1 cellular context compared by ENCODE assay signal in the genomic region with DNA sequence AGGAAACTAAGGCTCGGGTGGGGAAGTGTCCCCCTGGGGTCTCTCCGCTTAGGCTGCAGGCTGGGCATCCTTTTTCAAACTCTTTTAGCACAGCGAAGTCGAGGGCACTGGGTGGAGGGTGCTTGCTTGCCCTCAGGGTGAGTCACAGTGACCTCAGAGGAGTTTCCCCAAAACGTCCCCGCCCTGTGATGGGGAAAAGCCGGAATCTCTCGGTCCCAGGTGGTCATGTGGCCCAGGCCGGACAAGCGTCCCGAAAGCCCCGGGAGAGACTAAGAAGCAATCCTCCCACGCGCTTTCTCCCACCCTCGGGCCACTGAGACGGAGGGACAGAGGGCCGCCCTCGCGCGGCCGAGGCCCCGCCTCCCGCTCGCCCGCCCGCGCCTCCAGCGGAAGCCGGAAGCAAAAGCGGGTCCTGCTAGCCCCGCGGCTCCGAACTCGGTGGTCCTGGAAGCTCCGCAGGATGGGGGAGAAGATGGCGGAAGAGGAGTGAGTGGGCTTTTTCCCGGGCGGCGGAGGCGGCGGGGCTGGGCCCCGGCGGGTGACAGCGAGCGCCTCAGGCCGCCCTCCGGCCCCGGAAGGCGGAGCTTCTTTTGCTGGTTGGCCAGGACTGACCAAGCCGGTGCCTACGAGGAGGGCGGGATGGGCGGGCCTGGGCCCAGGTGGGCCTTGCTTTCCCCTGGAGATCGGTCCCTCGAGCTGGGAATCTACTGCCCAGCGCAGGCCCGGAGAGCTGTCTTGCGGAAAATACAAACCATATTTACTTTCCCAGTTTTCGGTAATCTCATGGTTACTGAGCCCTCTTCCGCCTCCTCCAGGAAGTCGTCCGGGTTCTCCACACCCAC.
TF ChIP-seq lines count a peak whose summit lies in the region.

A gene with protein sequence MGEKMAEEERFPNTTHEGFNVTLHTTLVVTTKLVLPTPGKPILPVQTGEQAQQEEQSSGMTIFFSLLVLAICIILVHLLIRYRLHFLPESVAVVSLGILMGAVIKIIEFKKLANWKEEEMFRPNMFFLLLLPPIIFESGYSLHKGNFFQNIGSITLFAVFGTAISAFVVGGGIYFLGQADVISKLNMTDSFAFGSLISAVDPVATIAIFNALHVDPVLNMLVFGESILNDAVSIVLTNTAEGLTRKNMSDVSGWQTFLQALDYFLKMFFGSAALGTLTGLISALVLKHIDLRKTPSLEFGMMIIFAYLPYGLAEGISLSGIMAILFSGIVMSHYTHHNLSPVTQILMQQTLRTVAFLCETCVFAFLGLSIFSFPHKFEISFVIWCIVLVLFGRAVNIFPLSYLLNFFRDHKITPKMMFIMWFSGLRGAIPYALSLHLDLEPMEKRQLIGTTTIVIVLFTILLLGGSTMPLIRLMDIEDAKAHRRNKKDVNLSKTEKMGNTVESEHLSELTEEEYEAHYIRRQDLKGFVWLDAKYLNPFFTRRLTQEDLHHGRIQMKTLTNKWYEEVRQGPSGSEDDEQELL (plus strand): TSS at position 366 of the 842 bp plus-strand sequence. CDS start 95 bp downstream, at position 461.

TF ChIP-seq in HepG2, 621 proteins besides CTCF, POLR2A, EP300 and RAD21 (continued from another document and continues in another):
- TF ChIP-seq, protein P1, sequence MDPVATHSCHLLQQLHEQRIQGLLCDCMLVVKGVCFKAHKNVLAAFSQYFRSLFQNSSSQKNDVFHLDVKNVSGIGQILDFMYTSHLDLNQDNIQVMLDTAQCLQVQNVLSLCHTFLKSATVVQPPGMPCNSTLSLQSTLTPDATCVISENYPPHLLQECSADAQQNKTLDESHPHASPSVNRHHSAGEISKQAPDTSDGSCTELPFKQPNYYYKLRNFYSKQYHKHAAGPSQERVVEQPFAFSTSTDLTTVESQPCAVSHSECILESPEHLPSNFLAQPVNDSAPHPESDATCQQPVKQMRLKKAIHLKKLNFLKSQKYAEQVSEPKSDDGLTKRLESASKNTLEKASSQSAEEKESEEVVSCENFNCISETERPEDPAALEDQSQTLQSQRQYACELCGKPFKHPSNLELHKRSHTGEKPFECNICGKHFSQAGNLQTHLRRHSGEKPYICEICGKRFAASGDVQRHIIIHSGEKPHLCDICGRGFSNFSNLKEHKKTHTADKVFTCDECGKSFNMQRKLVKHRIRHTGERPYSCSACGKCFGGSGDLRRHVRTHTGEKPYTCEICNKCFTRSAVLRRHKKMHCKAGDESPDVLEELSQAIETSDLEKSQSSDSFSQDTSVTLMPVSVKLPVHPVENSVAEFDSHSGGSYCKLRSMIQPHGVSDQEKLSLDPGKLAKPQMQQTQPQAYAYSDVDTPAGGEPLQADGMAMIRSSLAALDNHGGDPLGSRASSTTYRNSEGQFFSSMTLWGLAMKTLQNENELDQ (CRISPR knock-in tag; IDR thresholded peaks at IDR 0.05; ENCODE audit: borderline replicate concordance): peak; percentile 24; the same call in 1 of the 2 replicates
- no peak for TF ChIP-seq ADNP (CRISPR knock-in tag; IDR thresholded peaks at IDR 0.05)
- peak; percentile 64 for TF ChIP-seq TEAD3 (CRISPR knock-in tag; optimal IDR thresholded peaks at IDR 0.05; ENCODE audit: borderline replicate concordance)
- TF ChIP-seq ATF7-NPFF (CRISPR knock-in tag; IDR thresholded peaks at IDR 0.05; ENCODE audit: low read depth): peak; percentile 80
- TF ChIP-seq, protein P2, sequence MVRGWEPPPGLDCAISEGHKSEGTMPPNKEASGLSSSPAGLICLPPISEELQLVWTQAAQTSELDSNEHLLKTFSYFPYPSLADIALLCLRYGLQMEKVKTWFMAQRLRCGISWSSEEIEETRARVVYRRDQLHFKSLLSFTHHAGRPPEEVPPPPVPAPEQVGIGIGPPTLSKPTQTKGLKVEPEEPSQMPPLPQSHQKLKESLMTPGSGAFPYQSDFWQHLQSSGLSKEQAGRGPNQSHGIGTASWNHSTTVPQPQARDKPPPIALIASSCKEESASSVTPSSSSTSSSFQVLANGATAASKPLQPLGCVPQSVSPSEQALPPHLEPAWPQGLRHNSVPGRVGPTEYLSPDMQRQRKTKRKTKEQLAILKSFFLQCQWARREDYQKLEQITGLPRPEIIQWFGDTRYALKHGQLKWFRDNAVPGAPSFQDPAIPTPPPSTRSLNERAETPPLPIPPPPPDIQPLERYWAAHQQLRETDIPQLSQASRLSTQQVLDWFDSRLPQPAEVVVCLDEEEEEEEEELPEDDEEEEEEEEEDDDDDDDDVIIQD (CRISPR knock-in tag; IDR thresholded peaks at IDR 0.05; ENCODE audit: low read depth): peak; percentile 65; the same call in 1 of the 2 replicates
- TF ChIP-seq KAT7 (CRISPR knock-in tag; IDR thresholded peaks at IDR 0.05; ENCODE audit: borderline replicate concordance): peak; percentile 70; the same call in 1 of the 2 replicates
- TF ChIP-seq ZNF317 (CRISPR knock-in tag; IDR thresholded peaks at IDR 0.05): no peak
- TF ChIP-seq, protein P3, sequence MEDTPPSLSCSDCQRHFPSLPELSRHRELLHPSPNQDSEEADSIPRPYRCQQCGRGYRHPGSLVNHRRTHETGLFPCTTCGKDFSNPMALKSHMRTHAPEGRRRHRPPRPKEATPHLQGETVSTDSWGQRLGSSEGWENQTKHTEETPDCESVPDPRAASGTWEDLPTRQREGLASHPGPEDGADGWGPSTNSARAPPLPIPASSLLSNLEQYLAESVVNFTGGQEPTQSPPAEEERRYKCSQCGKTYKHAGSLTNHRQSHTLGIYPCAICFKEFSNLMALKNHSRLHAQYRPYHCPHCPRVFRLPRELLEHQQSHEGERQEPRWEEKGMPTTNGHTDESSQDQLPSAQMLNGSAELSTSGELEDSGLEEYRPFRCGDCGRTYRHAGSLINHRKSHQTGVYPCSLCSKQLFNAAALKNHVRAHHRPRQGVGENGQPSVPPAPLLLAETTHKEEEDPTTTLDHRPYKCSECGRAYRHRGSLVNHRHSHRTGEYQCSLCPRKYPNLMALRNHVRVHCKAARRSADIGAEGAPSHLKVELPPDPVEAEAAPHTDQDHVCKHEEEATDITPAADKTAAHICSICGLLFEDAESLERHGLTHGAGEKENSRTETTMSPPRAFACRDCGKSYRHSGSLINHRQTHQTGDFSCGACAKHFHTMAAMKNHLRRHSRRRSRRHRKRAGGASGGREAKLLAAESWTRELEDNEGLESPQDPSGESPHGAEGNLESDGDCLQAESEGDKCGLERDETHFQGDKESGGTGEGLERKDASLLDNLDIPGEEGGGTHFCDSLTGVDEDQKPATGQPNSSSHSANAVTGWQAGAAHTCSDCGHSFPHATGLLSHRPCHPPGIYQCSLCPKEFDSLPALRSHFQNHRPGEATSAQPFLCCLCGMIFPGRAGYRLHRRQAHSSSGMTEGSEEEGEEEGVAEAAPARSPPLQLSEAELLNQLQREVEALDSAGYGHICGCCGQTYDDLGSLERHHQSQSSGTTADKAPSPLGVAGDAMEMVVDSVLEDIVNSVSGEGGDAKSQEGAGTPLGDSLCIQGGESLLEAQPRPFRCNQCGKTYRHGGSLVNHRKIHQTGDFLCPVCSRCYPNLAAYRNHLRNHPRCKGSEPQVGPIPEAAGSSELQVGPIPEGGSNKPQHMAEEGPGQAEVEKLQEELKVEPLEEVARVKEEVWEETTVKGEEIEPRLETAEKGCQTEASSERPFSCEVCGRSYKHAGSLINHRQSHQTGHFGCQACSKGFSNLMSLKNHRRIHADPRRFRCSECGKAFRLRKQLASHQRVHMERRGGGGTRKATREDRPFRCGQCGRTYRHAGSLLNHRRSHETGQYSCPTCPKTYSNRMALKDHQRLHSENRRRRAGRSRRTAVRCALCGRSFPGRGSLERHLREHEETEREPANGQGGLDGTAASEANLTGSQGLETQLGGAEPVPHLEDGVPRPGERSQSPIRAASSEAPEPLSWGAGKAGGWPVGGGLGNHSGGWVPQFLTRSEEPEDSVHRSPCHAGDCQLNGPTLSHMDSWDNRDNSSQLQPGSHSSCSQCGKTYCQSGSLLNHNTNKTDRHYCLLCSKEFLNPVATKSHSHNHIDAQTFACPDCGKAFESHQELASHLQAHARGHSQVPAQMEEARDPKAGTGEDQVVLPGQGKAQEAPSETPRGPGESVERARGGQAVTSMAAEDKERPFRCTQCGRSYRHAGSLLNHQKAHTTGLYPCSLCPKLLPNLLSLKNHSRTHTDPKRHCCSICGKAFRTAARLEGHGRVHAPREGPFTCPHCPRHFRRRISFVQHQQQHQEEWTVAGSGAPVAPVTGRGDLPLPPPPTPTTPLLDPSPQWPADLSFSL (CRISPR knock-in tag; IDR thresholded peaks at IDR 0.05): no peak
- TF ChIP-seq MTF2 (CRISPR knock-in tag; IDR thresholded peaks at IDR 0.05; ENCODE audit: borderline replicate concordance): 0 out of 2 replicates have a peak, but pooled peaks have one; percentile 72
- TF ChIP-seq, protein P4, sequence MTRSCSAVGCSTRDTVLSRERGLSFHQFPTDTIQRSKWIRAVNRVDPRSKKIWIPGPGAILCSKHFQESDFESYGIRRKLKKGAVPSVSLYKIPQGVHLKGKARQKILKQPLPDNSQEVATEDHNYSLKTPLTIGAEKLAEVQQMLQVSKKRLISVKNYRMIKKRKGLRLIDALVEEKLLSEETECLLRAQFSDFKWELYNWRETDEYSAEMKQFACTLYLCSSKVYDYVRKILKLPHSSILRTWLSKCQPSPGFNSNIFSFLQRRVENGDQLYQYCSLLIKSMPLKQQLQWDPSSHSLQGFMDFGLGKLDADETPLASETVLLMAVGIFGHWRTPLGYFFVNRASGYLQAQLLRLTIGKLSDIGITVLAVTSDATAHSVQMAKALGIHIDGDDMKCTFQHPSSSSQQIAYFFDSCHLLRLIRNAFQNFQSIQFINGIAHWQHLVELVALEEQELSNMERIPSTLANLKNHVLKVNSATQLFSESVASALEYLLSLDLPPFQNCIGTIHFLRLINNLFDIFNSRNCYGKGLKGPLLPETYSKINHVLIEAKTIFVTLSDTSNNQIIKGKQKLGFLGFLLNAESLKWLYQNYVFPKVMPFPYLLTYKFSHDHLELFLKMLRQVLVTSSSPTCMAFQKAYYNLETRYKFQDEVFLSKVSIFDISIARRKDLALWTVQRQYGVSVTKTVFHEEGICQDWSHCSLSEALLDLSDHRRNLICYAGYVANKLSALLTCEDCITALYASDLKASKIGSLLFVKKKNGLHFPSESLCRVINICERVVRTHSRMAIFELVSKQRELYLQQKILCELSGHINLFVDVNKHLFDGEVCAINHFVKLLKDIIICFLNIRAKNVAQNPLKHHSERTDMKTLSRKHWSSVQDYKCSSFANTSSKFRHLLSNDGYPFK (CRISPR knock-in tag; IDR thresholded peaks at IDR 0.05; ENCODE audit: borderline replicate concordance): peak; percentile 85; the same call in 1 of the 2 replicates
- no peak for TF ChIP-seq CEBPB (IDR thresholded peaks at IDR 0.05; ENCODE audit: borderline replicate concordance, low read depth, low read length)
- TF ChIP-seq ZNF720 (CRISPR knock-in tag; IDR thresholded peaks at IDR 0.05): no peak
- TF ChIP-seq BCL6 (CRISPR knock-in tag; IDR thresholded peaks at IDR 0.05): no peak
- TF ChIP-seq, protein P5, sequence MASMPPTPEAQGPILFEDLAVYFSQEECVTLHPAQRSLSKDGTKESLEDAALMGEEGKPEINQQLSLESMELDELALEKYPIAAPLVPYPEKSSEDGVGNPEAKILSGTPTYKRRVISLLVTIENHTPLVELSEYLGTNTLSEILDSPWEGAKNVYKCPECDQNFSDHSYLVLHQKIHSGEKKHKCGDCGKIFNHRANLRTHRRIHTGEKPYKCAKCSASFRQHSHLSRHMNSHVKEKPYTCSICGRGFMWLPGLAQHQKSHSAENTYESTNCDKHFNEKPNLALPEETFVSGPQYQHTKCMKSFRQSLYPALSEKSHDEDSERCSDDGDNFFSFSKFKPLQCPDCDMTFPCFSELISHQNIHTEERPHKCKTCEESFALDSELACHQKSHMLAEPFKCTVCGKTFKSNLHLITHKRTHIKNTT (CRISPR knock-in tag; IDR thresholded peaks at IDR 0.05): no peak
- TF ChIP-seq, protein P6, sequence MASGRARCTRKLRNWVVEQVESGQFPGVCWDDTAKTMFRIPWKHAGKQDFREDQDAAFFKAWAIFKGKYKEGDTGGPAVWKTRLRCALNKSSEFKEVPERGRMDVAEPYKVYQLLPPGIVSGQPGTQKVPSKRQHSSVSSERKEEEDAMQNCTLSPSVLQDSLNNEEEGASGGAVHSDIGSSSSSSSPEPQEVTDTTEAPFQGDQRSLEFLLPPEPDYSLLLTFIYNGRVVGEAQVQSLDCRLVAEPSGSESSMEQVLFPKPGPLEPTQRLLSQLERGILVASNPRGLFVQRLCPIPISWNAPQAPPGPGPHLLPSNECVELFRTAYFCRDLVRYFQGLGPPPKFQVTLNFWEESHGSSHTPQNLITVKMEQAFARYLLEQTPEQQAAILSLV (CRISPR knock-in tag; IDR thresholded peaks at IDR 0.05; ENCODE audit: borderline replicate concordance): peak; percentile 75; the same call in 1 of the 2 replicates
- TF ChIP-seq NFE2 (CRISPR knock-in tag; IDR thresholded peaks at IDR 0.05): no peak
- no peak for TF ChIP-seq SRF (IDR thresholded peaks at IDR 0.05; ENCODE audit: low read depth, low read length)
- TF ChIP-seq, protein P7, sequence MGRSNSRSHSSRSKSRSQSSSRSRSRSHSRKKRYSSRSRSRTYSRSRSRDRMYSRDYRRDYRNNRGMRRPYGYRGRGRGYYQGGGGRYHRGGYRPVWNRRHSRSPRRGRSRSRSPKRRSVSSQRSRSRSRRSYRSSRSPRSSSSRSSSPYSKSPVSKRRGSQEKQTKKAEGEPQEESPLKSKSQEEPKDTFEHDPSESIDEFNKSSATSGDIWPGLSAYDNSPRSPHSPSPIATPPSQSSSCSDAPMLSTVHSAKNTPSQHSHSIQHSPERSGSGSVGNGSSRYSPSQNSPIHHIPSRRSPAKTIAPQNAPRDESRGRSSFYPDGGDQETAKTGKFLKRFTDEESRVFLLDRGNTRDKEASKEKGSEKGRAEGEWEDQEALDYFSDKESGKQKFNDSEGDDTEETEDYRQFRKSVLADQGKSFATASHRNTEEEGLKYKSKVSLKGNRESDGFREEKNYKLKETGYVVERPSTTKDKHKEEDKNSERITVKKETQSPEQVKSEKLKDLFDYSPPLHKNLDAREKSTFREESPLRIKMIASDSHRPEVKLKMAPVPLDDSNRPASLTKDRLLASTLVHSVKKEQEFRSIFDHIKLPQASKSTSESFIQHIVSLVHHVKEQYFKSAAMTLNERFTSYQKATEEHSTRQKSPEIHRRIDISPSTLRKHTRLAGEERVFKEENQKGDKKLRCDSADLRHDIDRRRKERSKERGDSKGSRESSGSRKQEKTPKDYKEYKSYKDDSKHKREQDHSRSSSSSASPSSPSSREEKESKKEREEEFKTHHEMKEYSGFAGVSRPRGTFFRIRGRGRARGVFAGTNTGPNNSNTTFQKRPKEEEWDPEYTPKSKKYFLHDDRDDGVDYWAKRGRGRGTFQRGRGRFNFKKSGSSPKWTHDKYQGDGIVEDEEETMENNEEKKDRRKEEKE (IDR thresholded peaks at IDR 0.05): no peak
- TF ChIP-seq RBM22 (optimal IDR thresholded peaks at IDR 0.05; ENCODE audit: low read length): peak; percentile 41
- no peak; the same call in 1 of the 2 replicates for TF ChIP-seq ZNF430 (CRISPR knock-in tag; IDR thresholded peaks at IDR 0.05)
- TF ChIP-seq, protein P8, sequence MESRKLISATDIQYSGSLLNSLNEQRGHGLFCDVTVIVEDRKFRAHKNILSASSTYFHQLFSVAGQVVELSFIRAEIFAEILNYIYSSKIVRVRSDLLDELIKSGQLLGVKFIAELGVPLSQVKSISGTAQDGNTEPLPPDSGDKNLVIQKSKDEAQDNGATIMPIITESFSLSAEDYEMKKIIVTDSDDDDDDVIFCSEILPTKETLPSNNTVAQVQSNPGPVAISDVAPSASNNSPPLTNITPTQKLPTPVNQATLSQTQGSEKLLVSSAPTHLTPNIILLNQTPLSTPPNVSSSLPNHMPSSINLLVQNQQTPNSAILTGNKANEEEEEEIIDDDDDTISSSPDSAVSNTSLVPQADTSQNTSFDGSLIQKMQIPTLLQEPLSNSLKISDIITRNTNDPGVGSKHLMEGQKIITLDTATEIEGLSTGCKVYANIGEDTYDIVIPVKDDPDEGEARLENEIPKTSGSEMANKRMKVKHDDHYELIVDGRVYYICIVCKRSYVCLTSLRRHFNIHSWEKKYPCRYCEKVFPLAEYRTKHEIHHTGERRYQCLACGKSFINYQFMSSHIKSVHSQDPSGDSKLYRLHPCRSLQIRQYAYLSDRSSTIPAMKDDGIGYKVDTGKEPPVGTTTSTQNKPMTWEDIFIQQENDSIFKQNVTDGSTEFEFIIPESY (CRISPR knock-in tag; IDR thresholded peaks at IDR 0.05): no peak
